Comparison of ENCODE assay signal across 1 cellular context in genomic region chr3:94064243-94064642, GRCh38.
TF ChIP-seq lines count a peak whose summit lies in the region.

No MANE protein-coding gene starts in this region.

TF ChIP-seq in GM12878, 131 proteins besides CTCF, POLR2A, EP300 and RAD21:
- TF ChIP-seq ZBTB33 (IDR thresholded peaks at IDR 0.05) = no peak
- TF ChIP-seq FOXM1 (IDR thresholded peaks at IDR 0.05; ENCODE audit: low read depth, low read length) = no peak
- no peak for TF ChIP-seq ATF2 (IDR thresholded peaks at IDR 0.05; ENCODE audit: low read length)
- no peak for TF ChIP-seq IKZF1 (conservative IDR thresholded peaks at IDR 0.05)
- TF ChIP-seq ZNF24 (IDR thresholded peaks at IDR 0.05) = no peak
- TF ChIP-seq NR2C2 (IDR thresholded peaks at IDR 0.05; ENCODE audit: borderline replicate concordance, control insufficient read depth, insufficient read length, low read depth) = no peak
- TF ChIP-seq CHD2 (IDR thresholded peaks at IDR 0.05; ENCODE audit: borderline replicate concordance, low read depth, low read length) = no peak
- no peak for TF ChIP-seq RUNX3 (IDR thresholded peaks at IDR 0.05; ENCODE audit: low read length)
- TF ChIP-seq CUX1 (IDR thresholded peaks at IDR 0.05; ENCODE audit: insufficient replicate concordance, low read depth, low read length) = no peak
- TF ChIP-seq MLLT1 (IDR thresholded peaks at IDR 0.05) = no peak
- TF ChIP-seq BCL11A (IDR thresholded peaks at IDR 0.05; ENCODE audit: low read depth, low read length) = no peak
- TF ChIP-seq LARP7 (IDR thresholded peaks at IDR 0.05) = no peak
- TF ChIP-seq CEBPB (IDR thresholded peaks at IDR 0.05; ENCODE audit: borderline replicate concordance in 1 of 2, low read depth in 2 of 2, low read length in 2 of 2) = no peak
- no peak for TF ChIP-seq ATF3 (IDR thresholded peaks at IDR 0.05; ENCODE audit: borderline replicate concordance, extremely low read depth, low read depth, low read length)
- TF ChIP-seq IKZF2 (IDR thresholded peaks at IDR 0.05) = no peak
